In genomic region chr21:45223236-45223992, GRCh38 we compare ENCODE assay signal across 22 cellular contexts.
DNase-seq lines count a peak whose midpoint lies in the region; ATAC-seq and TF ChIP-seq lines count a peak whose summit lies in the region.
"Had no signal": no experiment of that assay in that cellular context is flagged by ENCODE, and none has a peak within 500 bp of the region (broad histone marks: within the 10 kb centered on the region; RNA-seq: fewer than 3 reads in every experiment).

No MANE protein-coding gene starts in this region.

- H3K9me3 Mint-ChIP-seq in activated CD4-positive, alpha-beta T cell treated with anti-CD3 and anti-CD28 coated beads, Interleukin-2, amount 10 ng/mL, durations not matched to agents 7 days and 5 days, result no peaks in the 10 kb centered on the region
- H3K9me3 Mint-ChIP-seq in activated CD4-positive, alpha-beta memory T cell treated with anti-CD3 and anti-CD28 coated beads, Interleukin-2, amount 10 ng/mL, durations not matched to agents 7 days and 5 days, result no peaks in the 10 kb centered on the region
- peaks cover 3% of the 10 kb centered on the region for H3K9me3 Mint-ChIP-seq in nephron progenitor cell

- ATAC-seq in GM21737 (IDR thresholded peaks at IDR 0.05; ENCODE audit: unreplicated experiment) (no peak), mucosa of descending colon (no peak)
- ATAC-seq: HCT116, PC-3 had no signal

- H3K36me3 Mint-ChIP-seq in activated CD4-positive, alpha-beta T cell treated with anti-CD3 and anti-CD28 coated beads, Interleukin-2, amount 10 ng/mL, durations not matched to agents 7 days and 5 days (ENCODE audit: low read depth), result peaks cover 13% of the 10 kb centered on the region
- peaks cover 80% of the 10 kb centered on the region for H3K36me3 Mint-ChIP-seq in activated CD4-positive, alpha-beta memory T cell treated with anti-CD3 and anti-CD28 coated beads, Interleukin-2, amount 10 ng/mL, durations not matched to agents 7 days and 5 days (ENCODE audit: low read depth)
- H3K36me3 Mint-ChIP-seq in nephron progenitor cell (ENCODE audit: low read depth), result peaks cover 12% of the 10 kb centered on the region

- no peaks in the 10 kb centered on the region for H3K4me1 ChIP-seq in mucosa of descending colon (ENCODE audit: low read depth)

- H3K4me3 Mint-ChIP-seq in activated CD4-positive, alpha-beta T cell treated with anti-CD3 and anti-CD28 coated beads, Interleukin-2, amount 10 ng/mL, durations not matched to agents 7 days and 5 days, result no peak overlapping the region
- no peak overlapping the region for H3K4me3 Mint-ChIP-seq in activated CD4-positive, alpha-beta memory T cell treated with anti-CD3 and anti-CD28 coated beads, Interleukin-2, amount 10 ng/mL, durations not matched to agents 7 days and 5 days
- no peak overlapping the region for H3K4me3 Mint-ChIP-seq in nephron progenitor cell
- H3K4me3 Mint-ChIP-seq: B cell had no signal

- H3K4me3 ChIP-seq in mucosa of descending colon, result no peak overlapping the region

- intact Hi-C loops in mucosa of descending colon (cut with DNase I, micrococcal nuclease), result no loop called here

- POLR2A ChIA-PET in activated CD4-positive, alpha-beta T cell treated with anti-CD3 and anti-CD28 coated beads, Interleukin-2, amount 10 ng/mL, durations not matched to agents 7 days and 5 days (lab: Charles Lee), result no interaction called here
- POLR2A ChIA-PET in activated CD4-positive, alpha-beta memory T cell treated with anti-CD3 and anti-CD28 coated beads, Interleukin-2, amount 10 ng/mL, durations not matched to agents 7 days and 5 days (lab: Charles Lee), result interaction anchor here (1.3 to 2.0 kb wide), 4 partner anchors 11 to 64 kb away, joined by 4 to 5 read pairs (median 4); partner anchors contain the start of gene POFUT2

- DNase-seq in activated CD4-positive, alpha-beta T cell treated with anti-CD3 and anti-CD28 coated beads, Interleukin-2, amount 10 ng/mL, durations not matched to agents 7 days and 5 days, result no peak
- DNase-seq in activated CD4-positive, alpha-beta T cell treated with anti-CD3 and anti-CD28 coated beads, Interleukin-2, amount 50 U/mL, for 1 hour, result no peak
- no peak for DNase-seq in activated CD4-positive, alpha-beta memory T cell treated with anti-CD3 and anti-CD28 coated beads, Interleukin-2, amount 10 ng/mL, durations not matched to agents 7 days and 5 days
- DNase-seq in nephron progenitor cell (no peak), NCI-H510A treated with DMSO at 0.1 percent for 48 hours (lab: John Stamatoyannopoulos, UW) (no peak), NCI-H1048 (lab: John Stamatoyannopoulos, UW) (no peak), mucosa of descending colon (no peak)
- DNase-seq: DMS153; DND-41; IMR-90; MM.1S; NCI-H1417; NCI-H1694 treated with DMSO at 0.1 percent for 48 hours; NCI-H2081 treated with DMSO at 0.1 percent for 48 hours; NCI-H2171 treated with DMSO at 0.1 percent for 48 hours; NCI-H524 treated with DMSO at 0.1 percent for 48 hours; NCI-H774; NK-92 treated with Interleukin-12 subunit alpha and Interleukin-12 subunit beta, amount 100 ng/mL, for 24 hours; PC-3 had no signal

- H3K27ac Mint-ChIP-seq in activated CD4-positive, alpha-beta T cell treated with anti-CD3 and anti-CD28 coated beads, Interleukin-2, amount 10 ng/mL, durations not matched to agents 7 days and 5 days, result peak overlapping the region; percentile 89
- peak overlapping the region; percentile 91 for H3K27ac Mint-ChIP-seq in activated CD4-positive, alpha-beta memory T cell treated with anti-CD3 and anti-CD28 coated beads, Interleukin-2, amount 10 ng/mL, durations not matched to agents 7 days and 5 days
- peak overlapping the region; percentile 54 for H3K27ac Mint-ChIP-seq in nephron progenitor cell

- CTCF ChIA-PET in activated CD4-positive, alpha-beta T cell treated with anti-CD3 and anti-CD28 coated beads, Interleukin-2, amount 10 ng/mL, durations not matched to agents 7 days and 5 days (lab: Charles Lee), result interaction anchor here (1.1 to 1.6 kb wide), 2 partner anchors 10 to 11 kb away, joined by 3 to 4 read pairs; no protein-coding TSS in a partner anchor
- CTCF ChIA-PET in activated CD4-positive, alpha-beta memory T cell treated with anti-CD3 and anti-CD28 coated beads, Interleukin-2, amount 10 ng/mL, durations not matched to agents 7 days and 5 days (lab: Charles Lee), result interaction anchor here (1.0 to 1.6 kb wide), 2 partner anchors 64 to 85 kb away, joined by 3 to 6 read pairs; partner anchors contain the start of gene POFUT2

- H3K9me3 ChIP-seq in mucosa of descending colon, result no peaks in the 10 kb centered on the region

- TF ChIP-seq CTCF in nephron progenitor cell (IDR thresholded peaks at IDR 0.05) (no peak), mucosa of descending colon (IDR thresholded peaks at IDR 0.05) (no peak)

- no peaks in the 10 kb centered on the region for H3K36me3 ChIP-seq in mucosa of descending colon (ENCODE audit: low read depth)

- peaks cover 51% of the 10 kb centered on the region for H3K4me1 Mint-ChIP-seq in activated CD4-positive, alpha-beta T cell treated with anti-CD3 and anti-CD28 coated beads, Interleukin-2, amount 10 ng/mL, durations not matched to agents 7 days and 5 days
- H3K4me1 Mint-ChIP-seq in activated CD4-positive, alpha-beta memory T cell treated with anti-CD3 and anti-CD28 coated beads, Interleukin-2, amount 10 ng/mL, durations not matched to agents 7 days and 5 days, result peaks cover 75% of the 10 kb centered on the region
- H3K4me1 Mint-ChIP-seq in nephron progenitor cell, result no peaks in the 10 kb centered on the region

- H3K27me3 Mint-ChIP-seq in activated CD4-positive, alpha-beta T cell treated with anti-CD3 and anti-CD28 coated beads, Interleukin-2, amount 10 ng/mL, durations not matched to agents 7 days and 5 days, result no peaks in the 10 kb centered on the region
- no peaks in the 10 kb centered on the region for H3K27me3 Mint-ChIP-seq in activated CD4-positive, alpha-beta memory T cell treated with anti-CD3 and anti-CD28 coated beads, Interleukin-2, amount 10 ng/mL, durations not matched to agents 7 days and 5 days
- H3K27me3 Mint-ChIP-seq in nephron progenitor cell (ENCODE audit: low read depth, poor library complexity), result peaks cover 13% of the 10 kb centered on the region
- H3K27me3 Mint-ChIP-seq: B cell had no signal
